Comparison of ENCODE assay signal across 21 cellular contexts in the genomic region with DNA sequence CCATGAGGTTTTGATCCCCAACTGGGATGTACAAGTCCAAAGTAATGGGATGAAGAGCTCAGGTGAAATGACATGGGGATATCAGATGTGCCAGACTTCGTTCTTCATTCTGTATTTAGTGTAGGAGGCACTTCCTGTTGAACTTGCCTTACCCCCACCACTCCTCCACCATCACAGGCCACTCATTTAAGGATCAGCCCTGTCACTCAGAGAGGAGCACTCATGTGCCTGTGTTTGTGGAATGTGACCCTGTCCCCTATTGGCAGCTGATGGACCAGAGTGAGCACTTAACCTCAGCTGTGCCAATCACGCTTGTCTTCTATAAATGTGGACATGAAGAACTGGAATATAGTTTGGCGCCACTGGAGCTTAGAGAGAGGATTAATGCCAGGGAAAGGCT.
"Had no signal": no experiment of that assay in that cellular context is flagged by ENCODE, and none has a peak within 500 bp of the region (broad histone marks: within the 10 kb centered on the region; RNA-seq: fewer than 3 reads in every experiment).

No MANE protein-coding gene starts in this region.

- H3K27ac ChIP-seq: gastroesophageal sphincter, neutrophil, sigmoid colon, thoracic aorta had no signal

- FAIRE-seq: colon, small intestine had no signal

- H3K4me1 ChIP-seq: gastroesophageal sphincter, sigmoid colon, transverse colon had no signal

- H3K9me3 ChIP-seq: esophagus squamous epithelium, gastroesophageal sphincter, neutrophil, sigmoid colon, thoracic aorta, transverse colon had no signal

- ATAC-seq: effector memory CD8-positive, alpha-beta T cell; gastroesophageal sphincter; left lobe of liver; naive thymus-derived CD4-positive, alpha-beta T cell had no signal

- H3K9me3 Mint-ChIP-seq: dendritic cell treated with granulocyte-macrophage colony-stimulating factor and Interleukin-4, amounts not matched to agents 40 ng/mL and 50 ng/mL, for 4 days; effector memory CD8-positive, alpha-beta T cell; nephron progenitor cell had no signal

- H3K27ac Mint-ChIP-seq: dendritic cell treated with granulocyte-macrophage colony-stimulating factor and Interleukin-4, amounts not matched to agents 40 ng/mL and 50 ng/mL, for 4 days; effector memory CD8-positive, alpha-beta T cell; naive thymus-derived CD4-positive, alpha-beta T cell; nephron progenitor cell had no signal

- H3K36me3 Mint-ChIP-seq: naive thymus-derived CD4-positive, alpha-beta T cell had no signal

- H3K4me3 Mint-ChIP-seq: dendritic cell treated with granulocyte-macrophage colony-stimulating factor and Interleukin-4, amounts not matched to agents 40 ng/mL and 50 ng/mL, for 4 days; effector memory CD8-positive, alpha-beta T cell; naive thymus-derived CD4-positive, alpha-beta T cell; nephron progenitor cell had no signal

- DNase-seq: effector memory CD8-positive, alpha-beta T cell; esophagus squamous epithelium; foreskin fibroblast; glutamatergic neuron; islet precursor cell; mammary epithelial cell; naive thymus-derived CD4-positive, alpha-beta T cell; nephron progenitor cell; posterior cingulate gyrus; sigmoid colon; small intestine; stimulated activated CD4-positive, alpha-beta T cell treated with anti-CD3 and anti-CD28 coated beads, Interleukin-2, amount 100 ng/mL, for 48 hours; stimulated activated naive CD4-positive, alpha-beta T cell treated with Interleukin-2 at 50 U/mL for 16 hours; substantia nigra; transverse colon had no signal

- H3K27me3 ChIP-seq: esophagus squamous epithelium, gastroesophageal sphincter, sigmoid colon, transverse colon had no signal

- H3K36me3 ChIP-seq: esophagus squamous epithelium, gastroesophageal sphincter, neutrophil, sigmoid colon, thoracic aorta, transverse colon had no signal

- H3K4me3 ChIP-seq: esophagus squamous epithelium, gastroesophageal sphincter, sigmoid colon, thoracic aorta, transverse colon had no signal
